Comparison of ENCODE assay signal across 8 cellular contexts in the genomic region with DNA sequence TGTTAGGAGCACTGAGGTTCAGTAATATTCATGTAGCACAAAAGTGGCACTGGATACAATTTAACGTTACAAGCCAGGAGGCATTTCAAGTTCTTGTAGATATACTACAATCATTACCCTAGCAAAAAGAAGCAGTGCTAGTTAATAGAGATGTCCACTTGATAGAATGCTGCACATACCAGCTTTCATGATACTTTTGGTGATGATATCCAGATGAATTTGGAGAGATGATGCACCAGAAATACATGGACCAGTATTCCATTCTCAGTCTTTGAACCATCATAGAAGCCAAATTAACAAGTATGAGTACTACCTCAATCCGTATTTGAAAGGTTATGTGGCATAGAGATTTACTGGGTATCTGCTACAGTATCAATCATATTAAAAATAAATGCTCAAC.
"Had no signal": no experiment of that assay in that cellular context is flagged by ENCODE, and none has a peak within 500 bp of the region (broad histone marks: within the 10 kb centered on the region; RNA-seq: fewer than 3 reads in every experiment).

No MANE protein-coding gene starts in this region.

- H3K4me3 ChIP-seq: GM12878 had no signal

- FAIRE-seq: G401.6, GM12878, GM12891, GM12892, GM18507, GM19239 had no signal

- DNase-seq: GDM1, GF-D8 had no signal
